ENCODE assay signal across 1 cellular context in the genomic region with DNA sequence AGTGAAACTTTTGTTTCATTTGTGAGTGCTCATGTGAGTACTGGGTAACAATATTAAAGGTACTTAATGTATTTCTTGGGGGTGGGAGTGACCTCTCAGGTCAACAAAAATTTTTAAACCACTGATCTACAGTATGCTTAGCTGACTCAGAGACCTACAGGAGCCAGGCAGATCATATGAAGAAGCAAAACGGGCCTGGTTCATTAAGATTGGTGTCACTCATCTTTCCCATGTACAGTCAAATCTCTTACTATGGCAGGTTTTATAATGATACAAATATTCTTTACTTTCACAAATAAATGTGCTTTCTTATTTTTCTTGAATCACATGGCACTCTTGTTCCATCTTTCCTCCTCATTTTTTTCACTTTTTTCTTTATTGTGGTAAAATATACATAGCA.
TF ChIP-seq lines count a peak whose summit lies in the region.

No MANE protein-coding gene starts in this region.

TF ChIP-seq in SK-N-SH, 30 proteins besides CTCF, POLR2A, EP300 and RAD21 (continued from another document):
- TF ChIP-seq, protein P1, sequence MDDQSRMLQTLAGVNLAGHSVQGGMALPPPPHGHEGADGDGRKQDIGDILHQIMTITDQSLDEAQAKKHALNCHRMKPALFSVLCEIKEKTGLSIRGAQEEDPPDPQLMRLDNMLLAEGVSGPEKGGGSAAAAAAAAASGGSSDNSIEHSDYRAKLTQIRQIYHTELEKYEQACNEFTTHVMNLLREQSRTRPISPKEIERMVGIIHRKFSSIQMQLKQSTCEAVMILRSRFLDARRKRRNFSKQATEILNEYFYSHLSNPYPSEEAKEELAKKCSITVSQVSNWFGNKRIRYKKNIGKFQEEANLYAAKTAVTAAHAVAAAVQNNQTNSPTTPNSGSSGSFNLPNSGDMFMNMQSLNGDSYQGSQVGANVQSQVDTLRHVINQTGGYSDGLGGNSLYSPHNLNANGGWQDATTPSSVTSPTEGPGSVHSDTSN (IDR thresholded peaks at IDR 0.05): peak; percentile 81
- TF ChIP-seq FOSL2 (IDR thresholded peaks at IDR 0.05; ENCODE audit: borderline replicate concordance, low read depth) (no peak), POLR2AphosphoS5 (IDR thresholded peaks at IDR 0.05; ENCODE audit: low read depth, low read length) (no peak), YY1 (IDR thresholded peaks at IDR 0.05; ENCODE audit: low read depth) (no peak), TAF1 (IDR thresholded peaks at IDR 0.05; ENCODE audit: borderline replicate concordance, low read depth, low read length) (no peak)
- TF ChIP-seq, protein P2, sequence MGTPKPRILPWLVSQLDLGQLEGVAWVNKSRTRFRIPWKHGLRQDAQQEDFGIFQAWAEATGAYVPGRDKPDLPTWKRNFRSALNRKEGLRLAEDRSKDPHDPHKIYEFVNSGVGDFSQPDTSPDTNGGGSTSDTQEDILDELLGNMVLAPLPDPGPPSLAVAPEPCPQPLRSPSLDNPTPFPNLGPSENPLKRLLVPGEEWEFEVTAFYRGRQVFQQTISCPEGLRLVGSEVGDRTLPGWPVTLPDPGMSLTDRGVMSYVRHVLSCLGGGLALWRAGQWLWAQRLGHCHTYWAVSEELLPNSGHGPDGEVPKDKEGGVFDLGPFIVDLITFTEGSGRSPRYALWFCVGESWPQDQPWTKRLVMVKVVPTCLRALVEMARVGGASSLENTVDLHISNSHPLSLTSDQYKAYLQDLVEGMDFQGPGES (IDR thresholded peaks at IDR 0.05; ENCODE audit: low read depth, low read length): no peak
